9 cellular contexts compared by ENCODE assay signal in genomic region chr19:19193926-19194325, GRCh38. TPM values are rescaled to one million over a fixed set of nuclear protein-coding genes. Genes with fewer than 3 reads are reported as not detected.
DNase-seq lines count a peak whose midpoint lies in the region; ATAC-seq, FAIRE-seq and TF ChIP-seq lines count a peak whose summit lies in the region.
"Had no signal": no experiment of that assay in that cellular context is flagged by ENCODE, and none has a peak within 500 bp of the region (broad histone marks: within the 10 kb centered on the region; RNA-seq: fewer than 3 reads in every experiment).

No MANE protein-coding gene starts in this region.

- no peaks in the 10 kb centered on the region for H3F3A ChIP-seq in PC-3 (ENCODE audit: low read length, unreplicated experiment)

- ATAC-seq in PC-3: no peak
- ATAC-seq in HG03520 (IDR thresholded peaks at IDR 0.05; ENCODE audit: unreplicated experiment): no peak
- no peak for ATAC-seq in HG03354 (IDR thresholded peaks at IDR 0.05; ENCODE audit: poor library complexity, severe bottlenecking, unreplicated experiment)

- POLR2A ChIA-PET in PC-3 (lab: Charles Lee; ENCODE audit: unreplicated experiment): no interaction called here

- TF ChIP-seq CTCF in PC-3 (conservative IDR thresholded peaks at IDR 0.05; ENCODE audit: low read depth, low read length) (no peak), glutamatergic neuron (IDR thresholded peaks at IDR 0.05; ENCODE audit: partially characterized antibody, unreplicated experiment) (no peak)

- FAIRE-seq in urothelium cell line (lab: Jason Lieb, UNC): no peak

- H3K36me3 Mint-ChIP-seq in glutamatergic neuron (ENCODE audit: unreplicated experiment): no peaks in the 10 kb centered on the region

- H3K9me2 ChIP-seq in PC-3 (replicated peaks; ENCODE audit: low read length): no peaks in the 10 kb centered on the region

- peaks cover 48% of the 10 kb centered on the region for H3K79me2 ChIP-seq in PC-3 (ENCODE audit: low read length)

- H3K36me3 ChIP-seq in BLaER1 treated with 17β-estradiol and CSF1 and Interleukin-3, amounts not matched to agents 10 nM and 100 nM: peaks cover 31 to 66% (median 44%) of the 10 kb centered on the region in 11 experiments
- peaks cover 10% of the 10 kb centered on the region; the same call in 1 of the 2 replicates for H3K36me3 ChIP-seq in PC-3 (ENCODE audit: low read depth, low read length)

- peaks cover 3% of the 10 kb centered on the region for H3K9me3 Mint-ChIP-seq in glutamatergic neuron (ENCODE audit: unreplicated experiment)

- H4K20me1 ChIP-seq in BLaER1 treated with 17β-estradiol and CSF1 and Interleukin-3, amounts not matched to agents 10 nM and 100 nM: peaks cover 0 to 43% (median 18%) of the 10 kb centered on the region in 11 experiments; a peak in 13 of 22 replicates
- H4K20me1 ChIP-seq in PC-3 (ENCODE audit: low read length): no peaks in the 10 kb centered on the region

- H3K27me3 Mint-ChIP-seq in glutamatergic neuron (ENCODE audit: unreplicated experiment): peaks cover 5% of the 10 kb centered on the region

- H3K4me1 ChIP-seq in BLaER1 treated with 17β-estradiol and CSF1 and Interleukin-3, amounts not matched to agents 10 nM and 100 nM: peaks cover 37 to 51% (median 39%) of the 10 kb centered on the region in 10 experiments
- H3K4me1 ChIP-seq in PC-3 (ENCODE audit: insufficient read depth, low read length): peaks cover 3% of the 10 kb centered on the region; the same call in 1 of the 2 replicates

- peak overlapping the region; percentile 91 to 100 (median 99); a peak in 21 of 22 replicates for H3K9ac ChIP-seq in BLaER1 treated with 17β-estradiol and CSF1 and Interleukin-3, amounts not matched to agents 10 nM and 100 nM
- no peak overlapping the region for H3K9ac ChIP-seq in PC-3 (ENCODE audit: low read length)

- intact Hi-C loops in PC-3 (cut with micrococcal nuclease): no loop called here

- H3K4me3 ChIP-seq in BLaER1 treated with 17β-estradiol and CSF1 and Interleukin-3, amounts not matched to agents 10 nM and 100 nM: peak overlapping the region; percentile 77 to 99 (median 90); a peak in 19 of 20 replicates
- peak overlapping the region; percentile 98; the same call in 1 of the 2 replicates for H3K4me3 ChIP-seq in PC-3 (ENCODE audit: low read length)

- H3K9me3 ChIP-seq in BLaER1 treated with 17β-estradiol and CSF1 and Interleukin-3, amounts not matched to agents 10 nM and 100 nM (replicated peaks in 1 of 11): no peaks in the 10 kb centered on the region
- H3K9me3 ChIP-seq in PC-3 (ENCODE audit: low read length): no peaks in the 10 kb centered on the region
- H3K9me3 ChIP-seq: sigmoid colon had no signal

- H3K27ac ChIP-seq in BLaER1 treated with 17β-estradiol and CSF1 and Interleukin-3, amounts not matched to agents 10 nM and 100 nM: peak overlapping the region in 9 of 11 experiments; percentile 82 to 100 (median 97); a peak in 17 of 22 replicates
- no peak overlapping the region for H3K27ac ChIP-seq in PC-3 (ENCODE audit: low read length)
- H3K27ac ChIP-seq: WERI-Rb-1 had no signal

- DNase-seq in PC-3 (no peak), glutamatergic neuron (no peak), urothelium cell line (ENCODE audit: low spot score) (no peak)
- DNase-seq: NCI-H2081 treated with DMSO at 0.1 percent for 48 hours, sigmoid colon, WERI-Rb-1 had no signal

- no TSS peak for BruUV-seq in PC-3 (replicated peaks; lab: Mats Ljungman, UMichigan)

- CTCF ChIA-PET in PC-3 (lab: Charles Lee): no interaction called here

- H2AFZ ChIP-seq in PC-3 (ENCODE audit: low read length): no peak overlapping the region

- H3K4me1 Mint-ChIP-seq in glutamatergic neuron (ENCODE audit: low read depth, unreplicated experiment): peaks cover 3% of the 10 kb centered on the region

- H3K4me2 ChIP-seq in BLaER1 treated with 17β-estradiol and CSF1 and Interleukin-3, amounts not matched to agents 10 nM and 100 nM: peak overlapping the region; percentile 75 to 98 (median 90)
- H3K4me2 ChIP-seq in PC-3 (ENCODE audit: low read length): peak overlapping the region; percentile 99; the same call in 1 of the 2 replicates

- H3K27ac Mint-ChIP-seq in glutamatergic neuron (ENCODE audit: unreplicated experiment): no peak overlapping the region

- peak overlapping the region; percentile 94 for H3K4me3 Mint-ChIP-seq in glutamatergic neuron (ENCODE audit: unreplicated experiment)

- H3K27me3 ChIP-seq in BLaER1 treated with 17β-estradiol and CSF1 and Interleukin-3, amounts not matched to agents 10 nM and 100 nM: no peaks in the 10 kb centered on the region
- H3K27me3 ChIP-seq in PC-3 (ENCODE audit: low read length): no peaks in the 10 kb centered on the region
- H3K27me3 ChIP-seq: sigmoid colon had no signal

RNA-seq across cellular contexts. Expression of gene RFXANK, which starts 1.9 kb away (rescaled TPM):
- total RNA-seq in PC-3 (2014; rRNA removed) (88.5 and 104 TPM in 2 replicates), glutamatergic neuron (ENCODE audit: unreplicated experiment) (73.5 TPM)

RNA-seq across cellular contexts. Expression of gene BORCS8, which starts 2.0 kb away (rescaled TPM):
- 21.9 and 33.1 TPM in 2 replicates for total RNA-seq in PC-3 (2014; rRNA removed)
- 20.5 TPM for total RNA-seq in glutamatergic neuron (ENCODE audit: unreplicated experiment)

RNA-seq across cellular contexts. Expression of gene NR2C2AP, which starts 9.3 kb away (rescaled TPM):
- total RNA-seq in PC-3 (2014; rRNA removed) (39.3 and 47.0 TPM in 2 replicates), glutamatergic neuron (ENCODE audit: unreplicated experiment) (5.5 TPM)

RNA-seq across cellular contexts. Expression of gene NCAN, which starts 17.8 kb away (rescaled TPM):
- total RNA-seq in PC-3 (2014; rRNA removed) (0.15 TPM in 1 of 2 replicates, not detected in the other), glutamatergic neuron (ENCODE audit: unreplicated experiment) (186 TPM)

RNA-seq across cellular contexts. Expression of gene MEF2B, which starts 23.9 kb away (rescaled TPM):
- 0.22 and 0.29 TPM in 2 replicates for total RNA-seq in PC-3 (2014; rRNA removed)
- 1.7 TPM for total RNA-seq in glutamatergic neuron (ENCODE audit: unreplicated experiment)
- total RNA-seq: sigmoid colon had no signal
